21 cellular contexts compared by ENCODE assay signal in genomic region chr17:34398990-34399389, GRCh38. TPM values are rescaled to one million over a fixed set of nuclear protein-coding genes. Genes with fewer than 3 reads are reported as not detected.
DNase-seq lines count a peak whose midpoint lies in the region; ATAC-seq and TF ChIP-seq lines count a peak whose summit lies in the region.
"Had no signal": no experiment of that assay in that cellular context is flagged by ENCODE, and none has a peak within 500 bp of the region (broad histone marks: within the 10 kb centered on the region; RNA-seq: fewer than 3 reads in every experiment).

No MANE protein-coding gene starts in this region.

- no peaks in the 10 kb centered on the region for H3K9me3 Mint-ChIP-seq in activated T-helper 1 cell treated with anti-CD3 and anti-CD28 coated beads, Interleukin-12 subunit alpha, Interleukin-12 subunit beta, Interleukin-2, Interleukin-4 antibody, amounts not matched to agents 30 ng/mL and 10 ng/mL and 1 ng/mL, durations not matched to agents 14 hours and 24 hours and 36 hours
- no peaks in the 10 kb centered on the region for H3K9me3 Mint-ChIP-seq in Calu3 (ENCODE audit: low read depth, unreplicated experiment)
- H3K9me3 Mint-ChIP-seq: activated naive CD4-positive, alpha-beta T cell treated with anti-CD3 and anti-CD28 coated beads, Interleukin-2, amount 50 U/mL, for 72 hours had no signal

- peak overlapping the region; percentile 27 for H3K27ac Mint-ChIP-seq in activated T-helper 1 cell treated with anti-CD3 and anti-CD28 coated beads, Interleukin-12 subunit alpha, Interleukin-12 subunit beta, Interleukin-2, Interleukin-4 antibody, amounts not matched to agents 30 ng/mL and 10 ng/mL and 1 ng/mL, durations not matched to agents 14 hours and 24 hours and 36 hours
- no peak overlapping the region for H3K27ac Mint-ChIP-seq in Calu3 (ENCODE audit: unreplicated experiment)
- H3K27ac Mint-ChIP-seq: activated naive CD4-positive, alpha-beta T cell treated with anti-CD3 and anti-CD28 coated beads, Interleukin-2, amount 50 U/mL, for 72 hours had no signal

- no peaks in the 10 kb centered on the region for H3K36me3 ChIP-seq in neutrophil
- H3K36me3 ChIP-seq: brain microvascular endothelial cell, heart right ventricle, sigmoid colon, tibial artery had no signal

- H3K27me3 ChIP-seq in HL-60 (ENCODE audit: insufficient read depth, poor library complexity, severe bottlenecking) (no peaks in the 10 kb centered on the region), neutrophil (peaks cover 37% of the 10 kb centered on the region)
- H3K27me3 ChIP-seq: brain microvascular endothelial cell, sigmoid colon, tibial artery had no signal

- intact Hi-C loops in activated T-helper 1 cell treated with anti-CD3 and anti-CD28 coated beads, Interleukin-12 subunit alpha, Interleukin-12 subunit beta, Interleukin-2, Interleukin-4 antibody, amounts not matched to agents 30 ng/mL and 10 ng/mL and 1 ng/mL, durations not matched to agents 14 hours and 24 hours and 36 hours (cut with micrococcal nuclease): loop anchor here (2.0 to 5.0 kb wide), 2 partner anchors 16 to 37 kb away; partner anchors contain the start of gene CCL1
- intact Hi-C loops in Calu3 (cut with micrococcal nuclease; ENCODE audit: unreplicated experiment): no loop called here

- no peak overlapping the region for H3K27ac ChIP-seq in HL-60 (replicated peaks)
- peak overlapping the region; percentile 37 for H3K27ac ChIP-seq in neutrophil
- H3K27ac ChIP-seq: brain microvascular endothelial cell, C4-2B, heart right ventricle, sigmoid colon, tibial artery had no signal

- TF ChIP-seq CTCF in HL-60 (IDR thresholded peaks at IDR 0.05; ENCODE audit: insufficient read depth, low read length) (no peak), neutrophil (IDR thresholded peaks at IDR 0.05) (no peak), Calu3 (IDR thresholded peaks at IDR 0.05; ENCODE audit: unreplicated experiment) (no peak)

- H3K36me3 Mint-ChIP-seq in activated T-helper 1 cell treated with anti-CD3 and anti-CD28 coated beads, Interleukin-12 subunit alpha, Interleukin-12 subunit beta, Interleukin-2, Interleukin-4 antibody, amounts not matched to agents 30 ng/mL and 10 ng/mL and 1 ng/mL, durations not matched to agents 14 hours and 24 hours and 36 hours (ENCODE audit: low read depth): peaks cover 3% of the 10 kb centered on the region
- no peaks in the 10 kb centered on the region for H3K36me3 Mint-ChIP-seq in Calu3 (ENCODE audit: insufficient read depth, unreplicated experiment)
- H3K36me3 Mint-ChIP-seq: activated naive CD4-positive, alpha-beta T cell treated with anti-CD3 and anti-CD28 coated beads, Interleukin-2, amount 50 U/mL, for 72 hours had no signal

- no TSS peak for BruUV-seq in Calu3 (replicated peaks; lab: Mats Ljungman, UMichigan)

- no peak overlapping the region for H3K4me3 ChIP-seq in HL-60 (replicated peaks; ENCODE audit: insufficient read depth, low read length)
- no peak overlapping the region for H3K4me3 ChIP-seq in neutrophil (ENCODE audit: low read depth in 1 of 2, low read length in 1 of 2)
- H3K4me3 ChIP-seq: heart right ventricle, sigmoid colon, tibial artery had no signal

- CTCF ChIA-PET in Calu3 (lab: Charles Lee): no interaction called here

- ATAC-seq in HG02840 (IDR thresholded peaks at IDR 0.05; ENCODE audit: low FRiP score, unreplicated experiment): no peak
- ATAC-seq: activated naive CD4-positive, alpha-beta T cell treated with anti-CD3 and anti-CD28 coated beads, Interleukin-2, amount 50 U/mL, for 72 hours; PC-3; SK-N-SH treated with all-trans-retinoic acid at 6 μM for 48 hours had no signal

- H3K4me1 ChIP-seq in neutrophil (ENCODE audit: control insufficient read depth in 1 of 2, insufficient read depth in 1 of 2, low read depth in 1 of 2, low read length in 1 of 2): peaks cover 8 to 31% of the 10 kb centered on the region in 2 experiments
- H3K4me1 ChIP-seq: sigmoid colon, tibial artery had no signal

- H3K9me3 ChIP-seq in neutrophil: no peaks in the 10 kb centered on the region
- H3K9me3 ChIP-seq: heart right ventricle, sigmoid colon, tibial artery had no signal

- H3K4me1 Mint-ChIP-seq in activated T-helper 1 cell treated with anti-CD3 and anti-CD28 coated beads, Interleukin-12 subunit alpha, Interleukin-12 subunit beta, Interleukin-2, Interleukin-4 antibody, amounts not matched to agents 30 ng/mL and 10 ng/mL and 1 ng/mL, durations not matched to agents 14 hours and 24 hours and 36 hours (ENCODE audit: low read depth): peaks cover 32% of the 10 kb centered on the region
- no peaks in the 10 kb centered on the region for H3K4me1 Mint-ChIP-seq in Calu3 (ENCODE audit: low read depth, unreplicated experiment)

- no peak overlapping the region for H3K4me3 Mint-ChIP-seq in activated T-helper 1 cell treated with anti-CD3 and anti-CD28 coated beads, Interleukin-12 subunit alpha, Interleukin-12 subunit beta, Interleukin-2, Interleukin-4 antibody, amounts not matched to agents 30 ng/mL and 10 ng/mL and 1 ng/mL, durations not matched to agents 14 hours and 24 hours and 36 hours
- H3K4me3 Mint-ChIP-seq in Calu3 (ENCODE audit: low read depth, unreplicated experiment): no peak overlapping the region

- DNase-seq in HL-60 (ENCODE audit: low read depth in 1 of 2, low spot score in 1 of 2) (peak; percentile 14 to 57), NOMO-1 treated with dmso at 0.1 percent for 144 hours (lab: John Stamatoyannopoulos, UW; ENCODE audit: unreplicated experiment) (peak; percentile 91), NCI-H1436 treated with DMSO at 0.1 percent for 48 hours (lab: John Stamatoyannopoulos, UW) (no peak), Calu3 (no peak)
- DNase-seq in activated T-helper 1 cell treated with anti-CD3 and anti-CD28 coated beads, Interleukin-12 subunit alpha, Interleukin-12 subunit beta, Interleukin-2, Interleukin-4 antibody, amounts not matched to agents 30 ng/mL and 10 ng/mL and 1 ng/mL, durations not matched to agents 14 hours and 24 hours and 36 hours (ENCODE audit: low spot score): no peak
- no peak for DNase-seq in activated CD4-positive, alpha-beta T cell treated with anti-CD3 and anti-CD28 coated beads, Interleukin-2, amount 50 U/mL, for 4 hours
- DNase-seq: activated T-cell treated with anti-CD3 and anti-CD28 coated beads for 4 hours, brain microvascular endothelial cell, DMS79 treated with DMSO at 0.1 percent for 48 hours, H7, heart right ventricle, kidney, NCI-H2227 treated with DMSO at 0.1 percent for 48 hours, PC-3, sigmoid colon, tibial artery had no signal

- peaks cover 29% of the 10 kb centered on the region for H3K27me3 Mint-ChIP-seq in activated T-helper 1 cell treated with anti-CD3 and anti-CD28 coated beads, Interleukin-12 subunit alpha, Interleukin-12 subunit beta, Interleukin-2, Interleukin-4 antibody, amounts not matched to agents 30 ng/mL and 10 ng/mL and 1 ng/mL, durations not matched to agents 14 hours and 24 hours and 36 hours (ENCODE audit: insufficient read depth)
- peaks cover 82% of the 10 kb centered on the region for H3K27me3 Mint-ChIP-seq in Calu3 (ENCODE audit: unreplicated experiment)

RNA-seq across cellular contexts. Expression of gene CCL1, which starts 36.0 kb away (rescaled TPM):
- 264 and 266 TPM in 2 replicates for total RNA-seq in activated T-helper 1 cell treated with anti-CD3 and anti-CD28 coated beads, Interleukin-12 subunit alpha, Interleukin-12 subunit beta, Interleukin-2, Interleukin-4 antibody, amounts not matched to agents 30 ng/mL and 10 ng/mL and 1 ng/mL, durations not matched to agents 14 hours and 24 hours and 36 hours
- not detected in 2 replicates for total RNA-seq in Calu3 (2022)
- total RNA-seq: activated naive CD4-positive, alpha-beta T cell treated with anti-CD3 and anti-CD28 coated beads, Interleukin-2, amount 50 U/mL, for 72 hours; H7; heart right ventricle; kidney; PC-3; sigmoid colon had no signal

RNA-seq across cellular contexts. Expression of gene CCL13, which starts 42.7 kb away (rescaled TPM):
- total RNA-seq in activated T-helper 1 cell treated with anti-CD3 and anti-CD28 coated beads, Interleukin-12 subunit alpha, Interleukin-12 subunit beta, Interleukin-2, Interleukin-4 antibody, amounts not matched to agents 30 ng/mL and 10 ng/mL and 1 ng/mL, durations not matched to agents 14 hours and 24 hours and 36 hours: not detected in 2 replicates
- total RNA-seq in Calu3 (2022): not detected in 2 replicates
- total RNA-seq: activated naive CD4-positive, alpha-beta T cell treated with anti-CD3 and anti-CD28 coated beads, Interleukin-2, amount 50 U/mL, for 72 hours; H7; PC-3 had no signal

Comparison
In these comparisons a context has a peak if more than half of its experiments do, and no peak if none do; other contexts are left out.
1. DNase-seq: peak in HL-60 (2 of 2) and NOMO-1 treated with dmso at 0.1 percent for 144 hours (single experiment); none in activated T-helper 1 cell treated with anti-CD3 and anti-CD28 coated beads, Interleukin-12 subunit alpha, Interleukin-12 subunit beta, Interleukin-2, Interleukin-4 antibody, amounts not matched to agents 30 ng/mL and 10 ng/mL and 1 ng/mL, durations not matched to agents 14 hours and 24 hours and 36 hours (single experiment), activated CD4-positive, alpha-beta T cell treated with anti-CD3 and anti-CD28 coated beads, Interleukin-2, amount 50 U/mL, for 4 hours (0 of 2), NCI-H1436 treated with DMSO at 0.1 percent for 48 hours (single experiment) and Calu3 (single experiment).
2. RNA of gene CCL1, which starts 36.0 kb away (total RNA-seq): 264 to 266 TPM in activated T-helper 1 cell treated with anti-CD3 and anti-CD28 coated beads, Interleukin-12 subunit alpha, Interleukin-12 subunit beta, Interleukin-2, Interleukin-4 antibody, amounts not matched to agents 30 ng/mL and 10 ng/mL and 1 ng/mL, durations not matched to agents 14 hours and 24 hours and 36 hours; not detected in Calu3; every median in the first group is over 100 times any median in the second.